9 cellular contexts compared by ENCODE assay signal in the genomic region with DNA sequence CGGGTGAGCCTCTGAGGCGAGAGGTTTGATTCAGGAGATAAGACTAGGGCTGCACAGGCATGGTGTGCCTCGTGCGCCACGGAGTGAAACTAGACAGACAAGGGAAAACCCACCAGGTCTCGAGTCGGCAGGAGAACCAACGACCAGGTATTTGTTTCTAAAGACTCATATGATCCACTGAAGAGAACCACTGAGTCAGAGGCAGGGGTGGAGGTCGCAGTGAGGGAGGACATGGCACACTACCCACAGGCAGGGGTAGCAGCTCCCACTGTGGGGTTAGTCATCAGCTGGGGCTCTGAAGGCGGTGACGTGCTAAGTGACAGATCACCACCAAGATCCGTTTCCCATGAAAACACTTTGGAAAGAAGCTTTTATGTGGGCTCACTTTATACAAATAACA. TPM values are rescaled to one million over a fixed set of nuclear protein-coding genes. Genes with fewer than 3 reads are reported as not detected.
DNase-seq lines count a peak whose midpoint lies in the region; ATAC-seq and TF ChIP-seq lines count a peak whose summit lies in the region.
"Had no signal": no experiment of that assay in that cellular context is flagged by ENCODE, and none has a peak within 500 bp of the region (broad histone marks: within the 10 kb centered on the region; RNA-seq: fewer than 3 reads in every experiment).

No MANE protein-coding gene starts in this region.

- TF ChIP-seq POLR2A in testis (IDR thresholded peaks at IDR 0.05): no peak
- TF ChIP-seq POLR2A in stomach (IDR thresholded peaks at IDR 0.05): no peak

- TF ChIP-seq EP300 in stomach (IDR thresholded peaks at IDR 0.05): no peak

- TF ChIP-seq CTCF in left lung (IDR thresholded peaks at IDR 0.05) (no peak), testis (IDR thresholded peaks at IDR 0.05) (no peak), stomach (IDR thresholded peaks at IDR 0.05) (no peak)

- H3K4me3 ChIP-seq in left lung: no peak overlapping the region
- no peak overlapping the region for H3K4me3 ChIP-seq in testis
- H3K4me3 ChIP-seq in stomach: no peak overlapping the region
- H3K4me3 ChIP-seq: ovary had no signal

- H3K27ac ChIP-seq in left lung (peak overlapping the region; percentile 79 to 84), testis (peak overlapping the region in 1 of 2 donors; percentile 23), stomach (peak overlapping the region in 1 of 5 donors; percentile 63)
- H3K27ac ChIP-seq: ovary had no signal

- peaks cover 42 to 95% of the 10 kb centered on the region in 2 donors for H3K4me1 ChIP-seq in left lung
- peaks cover 61% of the 10 kb centered on the region for H3K4me1 ChIP-seq in testis
- H3K4me1 ChIP-seq in stomach: peaks cover 15 to 99% (median 65%) of the 10 kb centered on the region in 4 donors

- H3K36me3 Mint-ChIP-seq in activated T-cell treated with anti-CD3 and anti-CD28 coated beads, Interleukin-2, amount 50 U/mL, for 72 hours (ENCODE audit: insufficient read depth in 2 of 2): peaks cover 8 to 10% of the 10 kb centered on the region in 2 donors

- peak overlapping the region; percentile 90 to 93 for H3K4me3 Mint-ChIP-seq in activated T-cell treated with anti-CD3 and anti-CD28 coated beads, Interleukin-2, amount 50 U/mL, for 72 hours

- intact Hi-C loops in left lung (cut with DNase I) (no loop called here), testis (cut with DNase I; ENCODE audit: low total_unique reads) (no loop called here), stomach (cut with DNase I; ENCODE audit: low total_unique reads) (no loop called here)

- H3K9me3 ChIP-seq in left lung: no peaks in the 10 kb centered on the region
- no peaks in the 10 kb centered on the region for H3K9me3 ChIP-seq in testis
- no peaks in the 10 kb centered on the region for H3K9me3 ChIP-seq in stomach
- H3K9me3 ChIP-seq: ovary had no signal

- H3K27me3 Mint-ChIP-seq in activated T-cell treated with anti-CD3 and anti-CD28 coated beads, Interleukin-2, amount 50 U/mL, for 72 hours (ENCODE audit: low read depth): no peaks in the 10 kb centered on the region

- peak; percentile 84 to 92 for DNase-seq in activated T-cell treated with anti-CD3 and anti-CD28 coated beads, Interleukin-2, amount 50 U/mL, for 72 hours
- DNase-seq in left lung (no peak), testis (no peak), stomach (no peak), MV-4-11 (lab: John Stamatoyannopoulos, UW) (no peak)
- DNase-seq in stimulated activated CD8-positive, alpha-beta memory T cell treated with anti-CD3 and anti-CD28 coated beads, Interleukin-7, amount 100 ng/mL, for 48 hours (ENCODE audit: extremely low read depth in 1 of 2, low read depth in 1 of 2): peak; percentile 74 to 92
- DNase-seq: ovary had no signal

- no peaks in the 10 kb centered on the region for H3K36me3 ChIP-seq in left lung
- H3K36me3 ChIP-seq in testis (ENCODE audit: low read depth, missing control alignments): no peaks in the 10 kb centered on the region
- H3K36me3 ChIP-seq in stomach: no peaks in the 10 kb centered on the region
- H3K36me3 ChIP-seq: ovary had no signal

- peak; percentile 95 to 97 for ATAC-seq in activated T-cell treated with anti-CD3 and anti-CD28 coated beads, Interleukin-2, amount 50 U/mL, for 72 hours (replicated peaks in 1 of 2)
- ATAC-seq in left lung (peak; percentile 7), HG03039 (IDR thresholded peaks at IDR 0.05; ENCODE audit: unreplicated experiment) (no peak)

- H3K27ac Mint-ChIP-seq in activated T-cell treated with anti-CD3 and anti-CD28 coated beads, Interleukin-2, amount 50 U/mL, for 72 hours: peak overlapping the region; percentile 99

- 81 to 83% methylated on average over 12 of the region's 12 CpGs for WGBS in testis, 2 donors
- WGBS in stomach, 5 donors: 72 to 81% (median 77%) methylated on average over 12 of the region's 12 CpGs

- H3K27me3 ChIP-seq in left lung: no peaks in the 10 kb centered on the region
- H3K27me3 ChIP-seq in testis: no peaks in the 10 kb centered on the region
- H3K27me3 ChIP-seq in stomach: no peaks in the 10 kb centered on the region
- H3K27me3 ChIP-seq: ovary had no signal

- H3K9me3 Mint-ChIP-seq in activated T-cell treated with anti-CD3 and anti-CD28 coated beads, Interleukin-2, amount 50 U/mL, for 72 hours: no peaks in the 10 kb centered on the region

- peaks cover 94% of the 10 kb centered on the region for H3K4me1 Mint-ChIP-seq in activated T-cell treated with anti-CD3 and anti-CD28 coated beads, Interleukin-2, amount 50 U/mL, for 72 hours (ENCODE audit: low read depth)

TF ChIP-seq in PFSK-1, 5 proteins besides CTCF, POLR2A, EP300 and RAD21:
- no peak for TF ChIP-seq POLR2AphosphoS5 (IDR thresholded peaks at IDR 0.05; ENCODE audit: low read depth, low read length)
- TF ChIP-seq, protein P1, sequence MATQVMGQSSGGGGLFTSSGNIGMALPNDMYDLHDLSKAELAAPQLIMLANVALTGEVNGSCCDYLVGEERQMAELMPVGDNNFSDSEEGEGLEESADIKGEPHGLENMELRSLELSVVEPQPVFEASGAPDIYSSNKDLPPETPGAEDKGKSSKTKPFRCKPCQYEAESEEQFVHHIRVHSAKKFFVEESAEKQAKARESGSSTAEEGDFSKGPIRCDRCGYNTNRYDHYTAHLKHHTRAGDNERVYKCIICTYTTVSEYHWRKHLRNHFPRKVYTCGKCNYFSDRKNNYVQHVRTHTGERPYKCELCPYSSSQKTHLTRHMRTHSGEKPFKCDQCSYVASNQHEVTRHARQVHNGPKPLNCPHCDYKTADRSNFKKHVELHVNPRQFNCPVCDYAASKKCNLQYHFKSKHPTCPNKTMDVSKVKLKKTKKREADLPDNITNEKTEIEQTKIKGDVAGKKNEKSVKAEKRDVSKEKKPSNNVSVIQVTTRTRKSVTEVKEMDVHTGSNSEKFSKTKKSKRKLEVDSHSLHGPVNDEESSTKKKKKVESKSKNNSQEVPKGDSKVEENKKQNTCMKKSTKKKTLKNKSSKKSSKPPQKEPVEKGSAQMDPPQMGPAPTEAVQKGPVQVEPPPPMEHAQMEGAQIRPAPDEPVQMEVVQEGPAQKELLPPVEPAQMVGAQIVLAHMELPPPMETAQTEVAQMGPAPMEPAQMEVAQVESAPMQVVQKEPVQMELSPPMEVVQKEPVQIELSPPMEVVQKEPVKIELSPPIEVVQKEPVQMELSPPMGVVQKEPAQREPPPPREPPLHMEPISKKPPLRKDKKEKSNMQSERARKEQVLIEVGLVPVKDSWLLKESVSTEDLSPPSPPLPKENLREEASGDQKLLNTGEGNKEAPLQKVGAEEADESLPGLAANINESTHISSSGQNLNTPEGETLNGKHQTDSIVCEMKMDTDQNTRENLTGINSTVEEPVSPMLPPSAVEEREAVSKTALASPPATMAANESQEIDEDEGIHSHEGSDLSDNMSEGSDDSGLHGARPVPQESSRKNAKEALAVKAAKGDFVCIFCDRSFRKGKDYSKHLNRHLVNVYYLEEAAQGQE (IDR thresholded peaks at IDR 0.05; ENCODE audit: insufficient read depth in 1 of 2, low read depth in 2 of 2, low read length in 2 of 2): no peak
- TF ChIP-seq FOXP2 (optimal IDR thresholded peaks at IDR 0.05; ENCODE audit: borderline replicate concordance, extremely low read depth, extremely low read length, insufficient read depth): peak; percentile 33

RNA-seq across cellular contexts. Expression of a gene that starts 45.7 kb away (rescaled TPM):
- 51.3 TPM for polyA plus RNA-seq in PFSK-1 (2012; ENCODE audit: insufficient read length, low read depth)
- 10 to 100 TPM; 26.4 to 31.1 TPM for total RNA-seq in activated T-cell treated with anti-CD3 and anti-CD28 coated beads, Interleukin-2, amount 50 U/mL, for 72 hours
- 10 to 100 TPM; 33.3 to 34.6 TPM for total RNA-seq in left lung
- 10 to 100 TPM; 31.1 to 36.1 TPM for total RNA-seq in testis
- polyA plus RNA-seq in testis (ENCODE audit: insufficient read depth, low read depth, low replicate concordance): 20.0 TPM
- total RNA-seq in stomach: 10 to 100 TPM; 20.7 to 57.1 (median 35.1) TPM
- polyA plus RNA-seq in stomach: 10 to 100 TPM in 1 of 3 donors, 1 to 10 TPM in 2; 4.7 to 11.8 (median 9.0) TPM

Comparison
In these comparisons a context has a peak if more than half of its experiments do, and no peak if none do; other contexts are left out.
1. DNase-seq: peak in activated T-cell treated with anti-CD3 and anti-CD28 coated beads, Interleukin-2, amount 50 U/mL, for 72 hours (2 of 2) and stimulated activated CD8-positive, alpha-beta memory T cell treated with anti-CD3 and anti-CD28 coated beads, Interleukin-7, amount 100 ng/mL, for 48 hours (2 of 2); none in left lung (0 of 2), testis (single experiment), stomach (single experiment) and MV-4-11 (single experiment).